19 cellular contexts compared by ENCODE assay signal in genomic region chr3:120192159-120192558, GRCh38.
"Had no signal": no experiment of that assay in that cellular context is flagged by ENCODE, and none has a peak within 500 bp of the region (broad histone marks: within the 10 kb centered on the region; RNA-seq: fewer than 3 reads in every experiment).

No MANE protein-coding gene starts in this region.

- H3K4me3 ChIP-seq: adrenal gland, esophagus muscularis mucosa, lower lobe of right lung, tibial nerve, vagina had no signal

- H3K9me3 ChIP-seq: adrenal gland, esophagus muscularis mucosa, lower lobe of right lung, tibial nerve, vagina had no signal

- H3K4me1 ChIP-seq: adrenal gland, esophagus muscularis mucosa, lower lobe of right lung, tibial nerve, vagina had no signal

- H3K27me3 ChIP-seq: adrenal gland, esophagus muscularis mucosa, tibial nerve, vagina had no signal

- H3K36me3 ChIP-seq: adrenal gland, esophagus muscularis mucosa, lower lobe of right lung, tibial nerve, vagina had no signal

- DNase-seq: activated B cell treated with CpG ODN at 0.5 μM for 24 hours; activated CD4-positive, alpha-beta memory T cell treated with anti-CD3 and anti-CD28 coated beads for 36 hours; activated CD4-positive, alpha-beta T cell treated with anti-CD3 and anti-CD28 coated beads for 4 hours; activated gamma-delta T cell treated with Interleukin-2 at 50 U/mL for 16 hours; activated T-cell treated with anti-CD3 and anti-CD28 coated beads for 4 hours; adrenal gland; effector CD4-positive, alpha-beta T cell; immature natural killer cell; lower lobe of right lung; occipital lobe; stimulated activated CD4-positive, alpha-beta T cell treated with anti-CD3 and anti-CD28 coated beads, Interleukin-12 subunit alpha, Interleukin-12 subunit beta, amount 100 ng/mL, for 4 hours; stimulated activated CD4-positive, alpha-beta T cell treated with anti-CD3 and anti-CD28 coated beads, Interleukin-1b, Interleukin-23, amount 100 ng/mL, for 48 hours; stimulated activated CD8-positive, alpha-beta memory T cell treated with anti-CD3 and anti-CD28 coated beads, Interleukin-4, amount 100 ng/mL, for 48 hours; stimulated activated naive CD4-positive, alpha-beta T cell treated with Interleukin-2 at 50 U/mL for 16 hours; substantia nigra had no signal

- H3K27ac ChIP-seq: adrenal gland, esophagus muscularis mucosa, lower lobe of right lung, tibial nerve, vagina had no signal

- ATAC-seq: activated naive CD4-positive, alpha-beta T cell treated with anti-CD3 and anti-CD28 coated beads, Interleukin-2, amount 50 U/mL, for 72 hours; lower lobe of right lung had no signal
